Comparison of ENCODE assay signal across 9 cellular contexts in genomic region chr12:6612247-6612646, GRCh38. TPM values are rescaled to one million over a fixed set of nuclear protein-coding genes. Genes with fewer than 3 reads are reported as not detected.
DNase-seq lines count a peak whose midpoint lies in the region; ATAC-seq, FAIRE-seq and TF ChIP-seq lines count a peak whose summit lies in the region.
"Had no signal": no experiment of that assay in that cellular context is flagged by ENCODE, and none has a peak within 500 bp of the region (broad histone marks: within the 10 kb centered on the region; RNA-seq: fewer than 3 reads in every experiment).

No MANE protein-coding gene starts in this region.

- H4K20me1 ChIP-seq in GM23338 (replicated peaks; ENCODE audit: insufficient read depth): no peaks in the 10 kb centered on the region

- DNase-seq in GM23338 (ENCODE audit: low spot score) (no peak), RPMI8226 (peak; percentile 57), psoas muscle (no peak), HFFc6 (no peak), globus pallidus (ENCODE audit: low spot score) (no peak), RCC 7860 (ENCODE audit: low spot score) (no peak), midbrain (lab: John Stamatoyannopoulos, UW) (no peak)

- no peaks in the 10 kb centered on the region for H3K36me3 ChIP-seq in GM23338 (ENCODE audit: insufficient read depth)
- no peaks in the 10 kb centered on the region for H3K36me3 ChIP-seq in ectodermal cell (ENCODE audit: control insufficient read depth, insufficient read depth, low read length)
- no peaks in the 10 kb centered on the region for H3K36me3 ChIP-seq in psoas muscle (ENCODE audit: insufficient read depth in 1 of 2, low read depth in 1 of 2)

- no peak for ATAC-seq in GM23338
- no peak for ATAC-seq in psoas muscle

- no peaks in the 10 kb centered on the region for H3K9me3 ChIP-seq in ectodermal cell (ENCODE audit: control insufficient read depth, low read length)
- H3K9me3 ChIP-seq in psoas muscle: no peaks in the 10 kb centered on the region

- intact Hi-C loops in psoas muscle (cut with DNase I): no loop called here

- H3K4me3 Mint-ChIP-seq in GM23338: peak overlapping the region; percentile 69
- H3K4me3 Mint-ChIP-seq in HFFc6: no peak overlapping the region; the same call in 1 of the 2 replicates

- peaks cover 31% of the 10 kb centered on the region for H3K4me1 ChIP-seq in GM23338 (ENCODE audit: insufficient read depth)
- H3K4me1 ChIP-seq in ectodermal cell (ENCODE audit: control insufficient read depth, insufficient read depth, low read length): peaks cover 30% of the 10 kb centered on the region
- peaks cover 13% of the 10 kb centered on the region for H3K4me1 ChIP-seq in psoas muscle

- H3K79me2 ChIP-seq in GM23338 (replicated peaks; ENCODE audit: insufficient read depth): no peaks in the 10 kb centered on the region

- TF ChIP-seq CTCF in GM23338 (conservative IDR thresholded peaks at IDR 0.05; ENCODE audit: low read depth in 2 of 2): no peak
- no peak for TF ChIP-seq CTCF in psoas muscle (IDR thresholded peaks at IDR 0.05)
- no peak for TF ChIP-seq CTCF in HFFc6 (IDR thresholded peaks at IDR 0.05)

- H2AFZ ChIP-seq in GM23338: no peak overlapping the region

- H3K4me1 Mint-ChIP-seq in GM23338 (peaks cover 36% of the 10 kb centered on the region), HFFc6 (ENCODE audit: low read depth) (peaks cover 29% of the 10 kb centered on the region)

- H3K27me3 Mint-ChIP-seq in GM23338 (ENCODE audit: insufficient read depth, low read depth, poor library complexity) (peaks cover 16% of the 10 kb centered on the region), HFFc6 (ENCODE audit: insufficient read depth) (no peaks in the 10 kb centered on the region; the same call in 1 of the 2 replicates)

- H3K27me3 ChIP-seq in GM23338 (ENCODE audit: insufficient read depth): no peaks in the 10 kb centered on the region
- H3K27me3 ChIP-seq in ectodermal cell (ENCODE audit: control insufficient read depth, insufficient read depth, low read length, poor library complexity, severe bottlenecking): no peaks in the 10 kb centered on the region
- H3K27me3 ChIP-seq in psoas muscle (ENCODE audit: insufficient read depth in 3 of 3, low read length in 2 of 3): no peaks in the 10 kb centered on the region

- H3K36me3 Mint-ChIP-seq in GM23338 (ENCODE audit: low read depth) (no peaks in the 10 kb centered on the region), HFFc6 (ENCODE audit: low read depth) (no peaks in the 10 kb centered on the region)

- H3K9me2 ChIP-seq in GM23338 (ENCODE audit: insufficient read depth): peaks cover 10% of the 10 kb centered on the region

- H3K4me2 ChIP-seq in GM23338: peak overlapping the region; percentile 85

- H3K27ac ChIP-seq in GM23338 (ENCODE audit: low read depth) (0 out of 2 replicates have a peak overlapping the region, but pooled peaks have one; percentile 32), ectodermal cell (ENCODE audit: insufficient read depth, low read depth, low read length, poor library complexity, severe bottlenecking) (peak overlapping the region; percentile 94), psoas muscle (peak overlapping the region; percentile 30)

- H3K27ac Mint-ChIP-seq in GM23338: peak overlapping the region; percentile 68; the same call in 1 of the 2 replicates
- H3K27ac Mint-ChIP-seq in HFFc6: no peak overlapping the region; the same call in 1 of the 2 replicates

- no peak for FAIRE-seq in RCC 7860 (lab: Jason Lieb, UNC)

- H3K4me3 ChIP-seq in GM23338 (peak overlapping the region; percentile 57; the same call in 1 of the 2 replicates), ectodermal cell (ENCODE audit: insufficient read depth, low read depth, low read length) (peak overlapping the region; percentile 12), psoas muscle (no peak overlapping the region)

- peaks cover 29% of the 10 kb centered on the region; the same call in 1 of the 2 replicates for H3F3A ChIP-seq in GM23338 (replicated peaks; ENCODE audit: low read depth)

- H3K9me3 Mint-ChIP-seq in GM23338 (no peaks in the 10 kb centered on the region), HFFc6 (no peaks in the 10 kb centered on the region)

- WGBS in ectodermal cell, 2 experiments: 81 to 83% methylated on average over 6 of the region's 6 CpGs
- 56 to 60% (median 58%) methylated on average over 6 of the region's 6 CpGs for WGBS in psoas muscle, 3 donors

TF ChIP-seq in GM23338, 12 proteins besides CTCF, POLR2A, EP300 and RAD21 (continues in another document):
- no peak for TF ChIP-seq REST (IDR thresholded peaks at IDR 0.05; ENCODE audit: unreplicated experiment)
- TF ChIP-seq NANOG (IDR thresholded peaks at IDR 0.05; ENCODE audit: borderline replicate concordance): no peak
- TF ChIP-seq STAT1 (IDR thresholded peaks at IDR 0.05; ENCODE audit: unreplicated experiment): no peak
- TF ChIP-seq ZNF114 (CRISPR knock-in tag; IDR thresholded peaks at IDR 0.05): no peak

RNA-seq across cellular contexts. Expression of gene CHD4, which starts 5.1 kb away (rescaled TPM):
- total RNA-seq in GM23338 (2014; rRNA removed; shearing (Covaris generic)): 301 and 351 TPM in 2 replicates
- polyA plus RNA-seq in GM23338 (2016; fragmentation: Nextera tagmentation; extraction: Ambion mirVana): 317 and 370 TPM in 2 replicates
- polyA plus RNA-seq in ectodermal cell (2013, experiment 1 of 4): 366 TPM
- polyA plus RNA-seq in ectodermal cell (2013, experiment 2 of 4): 424 TPM
- 291 TPM for polyA plus RNA-seq in ectodermal cell (2013, experiment 3 of 4)
- polyA plus RNA-seq in ectodermal cell (2013, experiment 4 of 4): 332 TPM
- 100 to 1,000 TPM in 2 of 4 donors, 10 to 100 TPM in 2; 94.5 to 152 (median 112) TPM for total RNA-seq in psoas muscle
- 10 to 100 TPM; 62.5 to 90.0 (median 78.5) TPM for polyA plus RNA-seq in psoas muscle
- total RNA-seq in HFFc6 (2021; fragmentation: NEBNext Ultra II Directional; extraction: Animal tissue kit (Norgen Biotek cat#: 25700)): 100 to 1,000 TPM; 167 to 193 (median 183) TPM

RNA-seq across cellular contexts. Expression of gene LPAR5, which starts 23.5 kb away (rescaled TPM):
- 0.38 and 0.89 TPM in 2 replicates for total RNA-seq in GM23338 (2014; rRNA removed; shearing (Covaris generic))
- 0.32 and 0.38 TPM in 2 replicates for polyA plus RNA-seq in GM23338 (2016; fragmentation: Nextera tagmentation; extraction: Ambion mirVana)
- 0.26 TPM for polyA plus RNA-seq in ectodermal cell (2013, experiment 1 of 4)
- 0.48 TPM for polyA plus RNA-seq in ectodermal cell (2013, experiment 2 of 4)
- 0.21 TPM for polyA plus RNA-seq in ectodermal cell (2013, experiment 3 of 4)
- polyA plus RNA-seq in ectodermal cell (2013, experiment 4 of 4): 0.24 TPM
- total RNA-seq in psoas muscle: under 1 TPM; 0.30 to 0.60 (median 0.39) TPM
- polyA plus RNA-seq in psoas muscle: under 1 TPM; 0.04 to 0.20 (median 0.05) TPM
- not detected for total RNA-seq in HFFc6 (2021; fragmentation: NEBNext Ultra II Directional; extraction: Animal tissue kit (Norgen Biotek cat#: 25700))

RNA-seq across cellular contexts. Expression of gene ACRBP, which starts 35.0 kb away (rescaled TPM):
- 2.2 TPM in 1 of 2 replicates, not detected in the other for total RNA-seq in GM23338 (2014; rRNA removed; shearing (Covaris generic))
- 0.70 TPM in 1 of 2 replicates, not detected in the other for polyA plus RNA-seq in GM23338 (2016; fragmentation: Nextera tagmentation; extraction: Ambion mirVana)
- polyA plus RNA-seq in ectodermal cell (2013, experiment 1 of 4): 10.5 TPM
- polyA plus RNA-seq in ectodermal cell (2013, experiment 2 of 4): 6.0 TPM
- 3.3 TPM for polyA plus RNA-seq in ectodermal cell (2013, experiment 3 of 4)
- 6.0 TPM for polyA plus RNA-seq in ectodermal cell (2013, experiment 4 of 4)
- under 1 TPM; 0.44 to 0.99 (median 0.86) TPM for total RNA-seq in psoas muscle
- under 1 TPM in 2 of 3 donors, not detected in 1; 0.29 to 0.82 TPM for polyA plus RNA-seq in psoas muscle
- total RNA-seq in HFFc6 (2021; fragmentation: NEBNext Ultra II Directional; extraction: Animal tissue kit (Norgen Biotek cat#: 25700)): not detected
- total RNA-seq: HT1080 had no signal

RNA-seq across cellular contexts. Expression of gene NOP2, which starts 44.2 kb away (rescaled TPM):
- 67.2 and 67.9 TPM in 2 replicates for total RNA-seq in GM23338 (2014; rRNA removed; shearing (Covaris generic))
- 63.3 and 63.4 TPM in 2 replicates for polyA plus RNA-seq in GM23338 (2016; fragmentation: Nextera tagmentation; extraction: Ambion mirVana)
- polyA plus RNA-seq in ectodermal cell (2013, experiment 1 of 4): 69.2 TPM
- 65.2 TPM for polyA plus RNA-seq in ectodermal cell (2013, experiment 2 of 4)
- 46.9 TPM for polyA plus RNA-seq in ectodermal cell (2013, experiment 3 of 4)
- 57.9 TPM for polyA plus RNA-seq in ectodermal cell (2013, experiment 4 of 4)
- 10 to 100 TPM; 29.8 to 62.2 (median 52.9) TPM for total RNA-seq in psoas muscle
- 10 to 100 TPM; 44.1 to 67.0 (median 66.4) TPM for polyA plus RNA-seq in psoas muscle
- total RNA-seq in HFFc6 (2021; fragmentation: NEBNext Ultra II Directional; extraction: Animal tissue kit (Norgen Biotek cat#: 25700)): 10 to 100 TPM; 39.5 to 60.5 (median 42.6) TPM

RNA-seq across cellular contexts. Expression of gene ING4, which starts 50.7 kb away (rescaled TPM):
- 22.0 and 27.7 TPM in 2 replicates for total RNA-seq in GM23338 (2014; rRNA removed; shearing (Covaris generic))
- 25.5 and 29.6 TPM in 2 replicates for polyA plus RNA-seq in GM23338 (2016; fragmentation: Nextera tagmentation; extraction: Ambion mirVana)
- 62.1 TPM for polyA plus RNA-seq in ectodermal cell (2013, experiment 1 of 4)
- 70.1 TPM for polyA plus RNA-seq in ectodermal cell (2013, experiment 2 of 4)
- 51.5 TPM for polyA plus RNA-seq in ectodermal cell (2013, experiment 3 of 4)
- 66.0 TPM for polyA plus RNA-seq in ectodermal cell (2013, experiment 4 of 4)
- 10 to 100 TPM; 12.7 to 29.6 (median 16.9) TPM for total RNA-seq in psoas muscle
- polyA plus RNA-seq in psoas muscle: 10 to 100 TPM; 20.7 to 35.6 (median 25.7) TPM
- total RNA-seq in HFFc6 (2021; fragmentation: NEBNext Ultra II Directional; extraction: Animal tissue kit (Norgen Biotek cat#: 25700)): 10 to 100 TPM; 19.7 to 26.8 (median 21.7) TPM

Comparison
In these comparisons a context has a peak if more than half of its experiments do, and no peak if none do; other contexts are left out.
1. H3K27ac ChIP-seq: peak in every context shown above with its lines; median percentile 94 in ectodermal cell; 32 in GM23338; 30 in psoas muscle.